18 cellular contexts compared by ENCODE assay signal in genomic region chr1:16170283-16170673, GRCh38. TPM values are rescaled to one million over a fixed set of nuclear protein-coding genes. Genes with fewer than 3 reads are reported as not detected.
"Had no signal": no experiment of that assay in that cellular context is flagged by ENCODE, and none has a peak within 500 bp of the region (broad histone marks: within the 10 kb centered on the region; RNA-seq: fewer than 3 reads in every experiment).

No MANE protein-coding gene starts in this region.

- H3K36me3 ChIP-seq: gastrocnemius medialis, heart right ventricle, right lobe of liver, tibial nerve had no signal

- ATAC-seq: esophagus mucosa; gastrocnemius medialis; heart right ventricle; left lobe of liver; mucosa of descending colon; naive thymus-derived CD8-positive, alpha-beta T cell; psoas muscle; right lobe of liver; stimulated activated memory B cell treated with anti-CD40 and anti-IgM and Interleukin-4, amounts not matched to agents 10 μg/mL and 1 μg/mL and 100 μg/mL, for 72 hours had no signal

- H3K4me3 ChIP-seq: dorsolateral prefrontal cortex, gastrocnemius medialis, heart right ventricle, mucosa of descending colon, psoas muscle, right lobe of liver, tibial nerve had no signal

- FAIRE-seq: endometrium had no signal

- DNase-seq: cortex of kidney; dorsolateral prefrontal cortex; effector CD8-positive, alpha-beta T cell; gastrocnemius medialis; heart right ventricle; islet precursor cell; mammary epithelial cell; mucosa of descending colon; naive thymus-derived CD8-positive, alpha-beta T cell; psoas muscle; retina; right lobe of liver; stimulated activated CD4-positive, alpha-beta T cell treated with anti-CD3 and anti-CD28 coated beads, Interleukin-4, amount 100 ng/mL, for 24 hours had no signal

- H3K27ac ChIP-seq: dorsolateral prefrontal cortex, gastrocnemius medialis, heart right ventricle, psoas muscle, right lobe of liver, tibial nerve had no signal

- H3K27me3 ChIP-seq: right lobe of liver had no signal

- H3K9me3 ChIP-seq: gastrocnemius medialis, heart right ventricle, mucosa of descending colon, psoas muscle, right lobe of liver, tibial nerve had no signal

RNA-seq across cellular contexts. Expression of gene EPHA2, which starts 14.4 kb away (rescaled TPM):
- total RNA-seq: naive thymus-derived CD8-positive, alpha-beta T cell had no signal
- polyA plus RNA-seq: naive thymus-derived CD8-positive, alpha-beta T cell had no signal
